Comparison of ENCODE assay signal across 1 cellular context in the genomic region with DNA sequence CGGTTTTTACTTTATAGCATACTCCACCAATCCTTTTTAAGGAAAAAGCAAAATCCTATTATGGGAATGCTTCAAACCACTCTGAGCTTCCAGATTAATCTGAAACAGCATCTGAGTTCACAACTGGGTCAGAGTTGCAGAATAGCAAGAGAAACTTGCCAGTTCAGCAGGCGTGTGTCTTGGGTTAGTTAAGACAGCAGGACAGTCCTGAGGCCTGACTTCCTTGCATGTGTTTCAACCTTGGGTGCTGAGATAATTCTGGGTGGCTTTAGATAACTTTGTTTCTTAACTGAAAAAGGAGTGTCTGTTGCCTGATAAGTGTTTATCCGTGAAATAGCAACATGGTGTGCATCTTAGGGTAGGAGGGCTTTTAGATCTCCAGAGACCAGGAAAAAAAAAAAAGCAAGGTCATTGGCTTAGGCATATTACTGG.
TF ChIP-seq lines count a peak whose summit lies in the region.

No MANE protein-coding gene starts in this region.

TF ChIP-seq in K562, 482 proteins besides CTCF, POLR2A, EP300 and RAD21 (continued from another document):
- TF ChIP-seq ZNF766 (CRISPR knock-in tag; conservative IDR thresholded peaks at IDR 0.05) (peak; percentile 96), RAD51 (IDR thresholded peaks at IDR 0.05; ENCODE audit: borderline replicate concordance, low read depth) (peak; percentile 65; the same call in 1 of the 2 replicates), CEBPB (tag; IDR thresholded peaks at IDR 0.05) (peak; percentile 88), HNRNPK (IDR thresholded peaks at IDR 0.05; ENCODE audit: low read depth, low read length, poor library complexity, severe bottlenecking) (no peak), HSF4 (CRISPR knock-in tag; IDR thresholded peaks at IDR 0.05; ENCODE audit: borderline replicate concordance) (no peak; the same call in 1 of the 2 replicates), KDM5B (IDR thresholded peaks at IDR 0.05; ENCODE audit: insufficient replicate concordance, low read depth, low read length) (no peak), BRD9 (IDR thresholded peaks at IDR 0.05; ENCODE audit: low read depth, partially characterized antibody) (peak; percentile 96), ZBTB7A (IDR thresholded peaks at IDR 0.05; ENCODE audit: borderline replicate concordance, control insufficient read depth, low read depth, low read length) (peak; percentile 39; the same call in 1 of the 2 replicates), ZNF232 (CRISPR knock-in tag; IDR thresholded peaks at IDR 0.05) (no peak), ZNF561 (CRISPR knock-in tag; conservative IDR thresholded peaks at IDR 0.05) (no peak)
- TF ChIP-seq, protein P1, sequence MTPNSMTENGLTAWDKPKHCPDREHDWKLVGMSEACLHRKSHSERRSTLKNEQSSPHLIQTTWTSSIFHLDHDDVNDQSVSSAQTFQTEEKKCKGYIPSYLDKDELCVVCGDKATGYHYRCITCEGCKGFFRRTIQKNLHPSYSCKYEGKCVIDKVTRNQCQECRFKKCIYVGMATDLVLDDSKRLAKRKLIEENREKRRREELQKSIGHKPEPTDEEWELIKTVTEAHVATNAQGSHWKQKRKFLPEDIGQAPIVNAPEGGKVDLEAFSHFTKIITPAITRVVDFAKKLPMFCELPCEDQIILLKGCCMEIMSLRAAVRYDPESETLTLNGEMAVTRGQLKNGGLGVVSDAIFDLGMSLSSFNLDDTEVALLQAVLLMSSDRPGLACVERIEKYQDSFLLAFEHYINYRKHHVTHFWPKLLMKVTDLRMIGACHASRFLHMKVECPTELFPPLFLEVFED (CRISPR knock-in tag; conservative IDR thresholded peaks at IDR 0.05): peak; percentile 93
- TF ChIP-seq, protein P2, sequence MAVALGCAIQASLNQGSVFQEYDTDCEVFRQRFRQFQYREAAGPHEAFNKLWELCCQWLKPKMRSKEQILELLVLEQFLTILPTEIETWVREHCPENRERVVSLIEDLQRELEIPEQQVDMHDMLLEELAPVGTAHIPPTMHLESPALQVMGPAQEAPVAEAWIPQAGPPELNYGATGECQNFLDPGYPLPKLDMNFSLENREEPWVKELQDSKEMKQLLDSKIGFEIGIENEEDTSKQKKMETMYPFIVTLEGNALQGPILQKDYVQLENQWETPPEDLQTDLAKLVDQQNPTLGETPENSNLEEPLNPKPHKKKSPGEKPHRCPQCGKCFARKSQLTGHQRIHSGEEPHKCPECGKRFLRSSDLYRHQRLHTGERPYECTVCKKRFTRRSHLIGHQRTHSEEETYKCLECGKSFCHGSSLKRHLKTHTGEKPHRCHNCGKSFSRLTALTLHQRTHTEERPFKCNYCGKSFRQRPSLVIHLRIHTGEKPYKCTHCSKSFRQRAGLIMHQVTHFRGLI (CRISPR knock-in tag; IDR thresholded peaks at IDR 0.05): peak; percentile 87
- TF ChIP-seq, protein P3, sequence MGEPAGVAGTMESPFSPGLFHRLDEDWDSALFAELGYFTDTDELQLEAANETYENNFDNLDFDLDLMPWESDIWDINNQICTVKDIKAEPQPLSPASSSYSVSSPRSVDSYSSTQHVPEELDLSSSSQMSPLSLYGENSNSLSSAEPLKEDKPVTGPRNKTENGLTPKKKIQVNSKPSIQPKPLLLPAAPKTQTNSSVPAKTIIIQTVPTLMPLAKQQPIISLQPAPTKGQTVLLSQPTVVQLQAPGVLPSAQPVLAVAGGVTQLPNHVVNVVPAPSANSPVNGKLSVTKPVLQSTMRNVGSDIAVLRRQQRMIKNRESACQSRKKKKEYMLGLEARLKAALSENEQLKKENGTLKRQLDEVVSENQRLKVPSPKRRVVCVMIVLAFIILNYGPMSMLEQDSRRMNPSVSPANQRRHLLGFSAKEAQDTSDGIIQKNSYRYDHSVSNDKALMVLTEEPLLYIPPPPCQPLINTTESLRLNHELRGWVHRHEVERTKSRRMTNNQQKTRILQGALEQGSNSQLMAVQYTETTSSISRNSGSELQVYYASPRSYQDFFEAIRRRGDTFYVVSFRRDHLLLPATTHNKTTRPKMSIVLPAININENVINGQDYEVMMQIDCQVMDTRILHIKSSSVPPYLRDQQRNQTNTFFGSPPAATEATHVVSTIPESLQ (CRISPR knock-in tag; IDR thresholded peaks at IDR 0.05): peak; percentile 66; the same call in 1 of the 2 replicates
